Comparison of ENCODE assay signal across 13 cellular contexts in the genomic region with DNA sequence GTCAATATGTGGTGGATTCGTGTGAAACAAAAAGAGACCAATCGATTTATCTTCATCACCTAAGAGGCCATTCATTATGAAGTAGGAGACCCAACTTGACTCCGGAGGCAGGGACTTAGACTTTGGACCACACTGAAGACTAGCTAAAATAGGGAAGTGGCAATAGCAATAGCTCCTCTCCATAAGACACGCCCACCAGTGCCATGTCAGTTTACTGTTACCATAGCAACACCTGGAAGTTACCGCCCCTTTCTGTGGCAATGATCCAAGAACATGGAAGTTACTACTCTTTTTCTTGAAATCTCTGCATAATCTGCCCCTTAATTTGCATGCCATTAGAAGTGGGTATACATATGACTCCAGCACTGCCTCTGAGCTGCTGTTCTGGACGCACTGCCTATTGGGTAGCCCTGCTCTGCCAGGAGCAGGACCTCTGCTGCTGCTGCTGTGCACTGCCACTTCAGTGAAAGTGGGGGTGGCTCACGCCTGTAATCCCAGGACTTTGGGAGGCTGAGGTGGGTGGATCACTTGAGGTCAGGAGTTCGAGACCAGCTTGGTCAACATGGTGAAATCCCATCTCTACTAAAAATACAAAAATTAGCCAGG.
DNase-seq lines count a peak whose midpoint lies in the region; ATAC-seq, FAIRE-seq and TF ChIP-seq lines count a peak whose summit lies in the region.
"Had no signal": no experiment of that assay in that cellular context is flagged by ENCODE, and none has a peak within 500 bp of the region (broad histone marks: within the 10 kb centered on the region; RNA-seq: fewer than 3 reads in every experiment).

No MANE protein-coding gene starts in this region.

- no peak for ATAC-seq in GM21737 (IDR thresholded peaks at IDR 0.05; ENCODE audit: unreplicated experiment)

- FAIRE-seq in GM12892 (lab: Jason Lieb, UNC) = no peak

- no peaks in the 10 kb centered on the region for H3K27me3 ChIP-seq in brain microvascular endothelial cell (replicated peaks)
- H3K27me3 ChIP-seq: SJSA1, testis had no signal

- in situ Hi-C loops in KBM-7 (cut with MboI; ENCODE audit: low pct_unique_long_range_greater_than_20kb, low sequenced_read_pairs) = no loop called here
- in situ Hi-C loops in brain microvascular endothelial cell (cut with HindIII; ENCODE audit: low pct_ligation_motif_present, low sequenced_read_pairs) = no loop called here

- H3K4me3 ChIP-seq in fibroblast of the aortic adventitia (ENCODE audit: low read depth, low read length) (no peak overlapping the region), brain microvascular endothelial cell (ENCODE audit: low read depth, low read length) (no peak overlapping the region)
- H3K4me3 ChIP-seq: testis had no signal

- DNase-seq in COLO829 (ENCODE audit: low spot score) (peak; percentile 28), KBM-7 (peak; percentile 66), SK-N-DZ (ENCODE audit: low spot score) (peak; percentile 10), fibroblast of the aortic adventitia (ENCODE audit: low read depth) (peak; percentile 21), GM12892 (ENCODE audit: insufficient read length) (no peak), brain microvascular endothelial cell (no peak)
- DNase-seq in activated T-cell treated with anti-CD3 and anti-CD28 coated beads, Interleukin-2, amount 50 U/mL, for 48 hours = no peak
- DNase-seq: activated CD4-positive, alpha-beta T cell treated with anti-CD3 and anti-CD28 coated beads, Interleukin-2, amount 50 U/mL, for 4 hours; activated naive CD4-positive, alpha-beta T cell; CD8-positive, alpha-beta memory T cell; testis had no signal

- H3K36me3 ChIP-seq in brain microvascular endothelial cell (replicated peaks) = no peaks in the 10 kb centered on the region
- H3K36me3 ChIP-seq: SJSA1 had no signal

- TF ChIP-seq CTCF in fibroblast of the aortic adventitia (IDR thresholded peaks at IDR 0.05; ENCODE audit: insufficient read depth, low read length) = no peak
- TF ChIP-seq CTCF in brain microvascular endothelial cell (IDR thresholded peaks at IDR 0.05; ENCODE audit: low read depth, low read length, missing control alignments) = no peak

- H3K27ac ChIP-seq in brain microvascular endothelial cell = no peak overlapping the region
- H3K27ac ChIP-seq: SJSA1, testis had no signal

- no peak for TF ChIP-seq POLR2A in GM12892 (IDR thresholded peaks at IDR 0.05; ENCODE audit: low read depth, low read length)

Comparison
In these comparisons a context has a peak if more than half of its experiments do, and no peak if none do; other contexts are left out.
1. DNase-seq: peak in COLO829 (single experiment), KBM-7 (single experiment), SK-N-DZ (single experiment) and fibroblast of the aortic adventitia (single experiment); none in GM12892 (single experiment), brain microvascular endothelial cell (single experiment) and activated T-cell treated with anti-CD3 and anti-CD28 coated beads, Interleukin-2, amount 50 U/mL, for 48 hours (0 of 2).